ENCODE assay signal across 8 cellular contexts in the genomic region with DNA sequence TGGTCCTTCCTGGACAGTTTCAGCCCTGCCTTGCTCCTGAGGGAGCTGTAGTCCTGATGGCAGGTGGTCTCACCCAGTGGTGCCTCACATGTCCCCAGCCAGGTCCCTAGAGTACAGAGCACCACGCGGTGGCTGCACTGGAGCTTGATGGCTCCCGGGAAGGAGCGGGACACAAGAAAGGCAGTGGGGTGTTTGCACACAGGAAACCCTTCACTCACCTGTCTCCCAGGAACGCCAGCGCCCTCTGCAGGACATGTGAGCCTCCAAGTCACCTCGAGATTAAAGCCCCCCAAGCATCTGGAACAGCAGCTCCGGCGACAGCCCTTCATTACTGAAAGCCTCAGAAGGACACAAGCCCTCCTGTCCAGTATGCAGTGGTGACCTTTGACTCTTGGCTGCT. TPM values are rescaled to one million over a fixed set of nuclear protein-coding genes. Genes with fewer than 3 reads are reported as not detected.
DNase-seq lines count a peak whose midpoint lies in the region; ATAC-seq, FAIRE-seq and TF ChIP-seq lines count a peak whose summit lies in the region.

No MANE protein-coding gene starts in this region.

- in situ Hi-C loops in K562 (cut with MboI) = no loop called here

- TF ChIP-seq CTCF in heart right ventricle (IDR thresholded peaks at IDR 0.05) (peak in 5 of 9 donors; percentile 21 to 32 (median 26)), K562 (IDR thresholded peaks at IDR 0.05 in 2 of 3, conservative IDR thresholded peaks at IDR 0.05 in 1 of 3; ENCODE audit: insufficient read depth in 2 of 3, low read depth in 1 of 3, low read length in 3 of 3) (peak; percentile 72 to 87 (median 78)), prostate gland (IDR thresholded peaks at IDR 0.05) (no peak)

- POLR2A ChIA-PET in K562 (lab: Yijun Ruan, JAX) = interaction anchor here (0.6 to 1.0 kb wide), 4 partner anchors 14 to 538 kb away, joined by 3 to 4 read pairs (median 3); no protein-coding TSS in a partner anchor

- H4K20me1 ChIP-seq in K562 (replicated peaks; ENCODE audit: control insufficient read depth, insufficient read depth, low read length) = peaks cover 2% of the 10 kb centered on the region; the same call in 1 of the 2 replicates

- H3K4me2 ChIP-seq in K562 (ENCODE audit: insufficient read depth, low read length) = no peak overlapping the region

- ATAC-seq in heart right ventricle = no peak
- no peak for ATAC-seq in left cardiac atrium
- ATAC-seq in K562 = peak; percentile 74

- 14 to 17% methylated on average over 9 of the region's 9 CpGs for WGBS in heart right ventricle, 2 donors
- WGBS in K562 (ENCODE audit: insufficient coverage, low coverage, missing lambda C conversion rate) = 6% methylated on average over 9 of the region's 9 CpGs
- whole genome bisulfite sequencing in prostate gland = 22% methylated on average over 9 of the region's 9 CpGs

- BruUV-seq in K562 (replicated peaks; lab: Mats Ljungman, UMichigan) = no TSS peak

- no peak for DNase-seq in heart right ventricle
- no peak for DNase-seq in left cardiac atrium
- peak; percentile 33 for DNase-seq in NCI-H2171 treated with DMSO at 0.1 percent for 48 hours (lab: John Stamatoyannopoulos, UW)
- peak; percentile 71 to 85 (median 76) for DNase-seq in K562 (ENCODE audit: extremely low read depth in 1 of 4, low spot score in 3 of 4)
- peak in 2 of 3 donors; percentile 20 to 36 for DNase-seq in stimulated activated CD4-positive, alpha-beta T cell treated with anti-CD3 and anti-CD28 coated beads, Interleukin-12 subunit alpha, Interleukin-12 subunit beta, amount 100 ng/mL, for 48 hours (ENCODE audit: low read depth in 2 of 3, low spot score in 1 of 3)
- DNase-seq in cerebellar nuclear complex (lab: John Stamatoyannopoulos, UW) = no peak
- no peak for DNase-seq in prostate gland (ENCODE audit: low spot score)
- DNase-seq in activated T-helper 1 cell treated with anti-CD3 and anti-CD28 coated beads, Interleukin-12 subunit alpha, Interleukin-12 subunit beta, Interleukin-2, Interleukin-4 antibody, amounts not matched to agents 30 ng/mL and 10 ng/mL and 1 ng/mL, durations not matched to agents 14 hours and 24 hours and 36 hours (ENCODE audit: low spot score) = no peak

- H3K36me3 Mint-ChIP-seq in activated T-helper 1 cell treated with anti-CD3 and anti-CD28 coated beads, Interleukin-12 subunit alpha, Interleukin-12 subunit beta, Interleukin-2, Interleukin-4 antibody, amounts not matched to agents 30 ng/mL and 10 ng/mL and 1 ng/mL, durations not matched to agents 14 hours and 24 hours and 36 hours (ENCODE audit: low read depth) = no peaks in the 10 kb centered on the region

- H3K9me3 Mint-ChIP-seq in activated T-helper 1 cell treated with anti-CD3 and anti-CD28 coated beads, Interleukin-12 subunit alpha, Interleukin-12 subunit beta, Interleukin-2, Interleukin-4 antibody, amounts not matched to agents 30 ng/mL and 10 ng/mL and 1 ng/mL, durations not matched to agents 14 hours and 24 hours and 36 hours = no peaks in the 10 kb centered on the region

- H3K9me3 ChIP-seq in heart right ventricle (no peaks in the 10 kb centered on the region), K562 (replicated peaks; ENCODE audit: control insufficient read depth, insufficient read depth, low read depth, low read length) (no peaks in the 10 kb centered on the region), prostate gland (no peaks in the 10 kb centered on the region)

- H2AFZ ChIP-seq in K562 (ENCODE audit: low read depth, low read length) = no peak overlapping the region

- no peak overlapping the region for H3K4me3 Mint-ChIP-seq in activated T-helper 1 cell treated with anti-CD3 and anti-CD28 coated beads, Interleukin-12 subunit alpha, Interleukin-12 subunit beta, Interleukin-2, Interleukin-4 antibody, amounts not matched to agents 30 ng/mL and 10 ng/mL and 1 ng/mL, durations not matched to agents 14 hours and 24 hours and 36 hours

- H3K4me1 ChIP-seq in heart right ventricle (peaks cover 2 to 20% (median 7%) of the 10 kb centered on the region in 9 donors), K562 (replicated peaks in 1 of 2; ENCODE audit: control insufficient read depth in 2 of 2, insufficient read depth in 2 of 2, low read length in 2 of 2) (peaks cover 3 to 42% of the 10 kb centered on the region in 2 experiments; a peak in 4 of 5 replicates), prostate gland (replicated peaks) (no peaks in the 10 kb centered on the region)

- peak overlapping the region in 1 of 2 experiments; percentile 73; a peak in 1 of 4 replicates for H3K9ac ChIP-seq in K562 (ENCODE audit: insufficient read depth in 1 of 2, low read depth in 2 of 2, low read length in 2 of 2)

- H3K27me3 ChIP-seq in heart right ventricle (peaks cover 5 to 70% (median 46%) of the 10 kb centered on the region in 7 donors), K562 (ENCODE audit: control insufficient read depth in 2 of 2, insufficient read depth in 2 of 2, low read length in 2 of 2) (peaks cover 21 to 40% of the 10 kb centered on the region in 2 experiments), prostate gland (replicated peaks; ENCODE audit: insufficient read depth) (no peaks in the 10 kb centered on the region)

- TF ChIP-seq EP300 in K562 (IDR thresholded peaks at IDR 0.05; ENCODE audit: low read length) = no peak

- no peak overlapping the region for H3K27ac Mint-ChIP-seq in activated T-helper 1 cell treated with anti-CD3 and anti-CD28 coated beads, Interleukin-12 subunit alpha, Interleukin-12 subunit beta, Interleukin-2, Interleukin-4 antibody, amounts not matched to agents 30 ng/mL and 10 ng/mL and 1 ng/mL, durations not matched to agents 14 hours and 24 hours and 36 hours

- H3K27ac ChIP-seq in heart right ventricle (no peak overlapping the region), K562 (ENCODE audit: extremely low read depth, low read depth, low read length) (no peak overlapping the region), prostate gland (no peak overlapping the region)

- intact Hi-C loops in heart right ventricle (cut with DNase I) = loop anchor here in 1 of 10 donors (5.0 kb wide), 1 partner anchor 144 kb away; no protein-coding TSS in a partner anchor
- intact Hi-C loops in left cardiac atrium (cut with DNase I) = no loop called here
- intact Hi-C loops in K562 (cut with micrococcal nuclease) = no loop called here
- intact Hi-C loops in prostate gland (cut with DNase I) = loop anchor here (5.0 kb wide), 1 partner anchor 144 kb away; no protein-coding TSS in a partner anchor
- intact Hi-C loops in activated T-helper 1 cell treated with anti-CD3 and anti-CD28 coated beads, Interleukin-12 subunit alpha, Interleukin-12 subunit beta, Interleukin-2, Interleukin-4 antibody, amounts not matched to agents 30 ng/mL and 10 ng/mL and 1 ng/mL, durations not matched to agents 14 hours and 24 hours and 36 hours (cut with micrococcal nuclease) = no loop called here

- CTCF ChIA-PET in K562 (lab: Yijun Ruan, JAX; ENCODE audit: low intra/inter-chr PET ratio) = no interaction called here

- H3K79me2 ChIP-seq in K562 (ENCODE audit: control insufficient read depth, insufficient read depth, low read length) = no peaks in the 10 kb centered on the region

- peak in 1 of 2 experiments; percentile 60; a peak in 2 of 4 replicates for TF ChIP-seq RAD21 in K562 (CRISPR knock-in tag; conservative IDR thresholded peaks at IDR 0.05 in 1 of 2, IDR thresholded peaks at IDR 0.05 in 1 of 2)

- TF ChIP-seq POLR2A in K562 (conservative IDR thresholded peaks at IDR 0.05) (no peak), prostate gland (IDR thresholded peaks at IDR 0.05) (no peak)

- peaks cover 14% of the 10 kb centered on the region for H3K27me3 Mint-ChIP-seq in activated T-helper 1 cell treated with anti-CD3 and anti-CD28 coated beads, Interleukin-12 subunit alpha, Interleukin-12 subunit beta, Interleukin-2, Interleukin-4 antibody, amounts not matched to agents 30 ng/mL and 10 ng/mL and 1 ng/mL, durations not matched to agents 14 hours and 24 hours and 36 hours (ENCODE audit: insufficient read depth)

- H3K9me1 ChIP-seq in K562 (ENCODE audit: control insufficient read depth, insufficient read depth, low read length) = no peaks in the 10 kb centered on the region

- H3K4me1 Mint-ChIP-seq in activated T-helper 1 cell treated with anti-CD3 and anti-CD28 coated beads, Interleukin-12 subunit alpha, Interleukin-12 subunit beta, Interleukin-2, Interleukin-4 antibody, amounts not matched to agents 30 ng/mL and 10 ng/mL and 1 ng/mL, durations not matched to agents 14 hours and 24 hours and 36 hours (ENCODE audit: low read depth) = no peaks in the 10 kb centered on the region

- peak; percentile 89 for FAIRE-seq in K562 (lab: Jason Lieb, UNC)

- H3K4me3 ChIP-seq in heart right ventricle = no peak overlapping the region
- no peak overlapping the region for H3K4me3 ChIP-seq in K562
- no peak overlapping the region for H3K4me3 ChIP-seq in prostate gland

- no peaks in the 10 kb centered on the region for H3K36me3 ChIP-seq in heart right ventricle
- no peaks in the 10 kb centered on the region for H3K36me3 ChIP-seq in K562 (ENCODE audit: control insufficient read depth, insufficient read depth, low read length)
- no peaks in the 10 kb centered on the region for H3K36me3 ChIP-seq in prostate gland

RNA-seq across cellular contexts. Expression of gene TMEM250, which starts 19.9 kb away (rescaled TPM):
- 10 to 100 TPM; 12.7 to 24.3 (median 15.4) TPM for total RNA-seq in heart right ventricle
- polyA plus RNA-seq in heart right ventricle = 10 to 100 TPM in 1 of 2 donors, 1 to 10 TPM in 1; 9.7 to 26.4 TPM
- 10 to 100 TPM; 21.6 to 23.4 TPM for total RNA-seq in left cardiac atrium
- 9.3 and 37.6 TPM in 2 replicates for total RNA-seq in K562 (2011; cell fraction: chromatin; rRNA removed; ENCODE audit: low replicate concordance)
- 42.5 and 42.8 TPM in 2 replicates for total RNA-seq in K562 (2011; cell fraction: nucleolus; rRNA removed)
- 19.5 and 20.3 TPM in 2 replicates for total RNA-seq in K562 (2011; cell fraction: nucleoplasm; rRNA removed)
- 44.6 and 51.3 TPM in 2 replicates for total RNA-seq in K562 (2014; rRNA removed)
- total RNA-seq in K562 (2014; rRNA removed; fragmentation: Illumina TruSeq; extraction: Trizol) = 6.2 and 6.7 TPM in 2 replicates
- total RNA-seq in K562 (2015; rRNA removed; fragmentation: Illumina TruSeq; extraction: Trizol) = 21.6 and 23.3 TPM in 2 replicates
- 40.6 and 43.1 TPM in 2 replicates for total RNA-seq in K562 (2021)
- 11.5 and 12.2 TPM in 2 replicates for polyA plus RNA-seq in K562 (2011; rRNA removed)
- polyA plus RNA-seq in K562 (2011; cell fraction: cytosol; rRNA removed) = 15.5 and 50.0 TPM in 2 replicates
- 27.4 and 47.1 TPM in 2 replicates for polyA plus RNA-seq in K562 (2011; cell fraction: nucleus; rRNA removed)
- 27.5 and 33.5 TPM in 2 replicates for polyA plus RNA-seq in K562 (2012)
- polyA plus RNA-seq in K562 (2014; fragmentation: Illumina TruSeq; extraction: Trizol) = 9.8 and 16.8 TPM in 2 replicates
- under 1 TPM; 0.32 to 0.64 TPM for polyA plus RNA-seq in K562 (2014; fragmentation: Nextera tagmentation; extraction: Ambion mirVana)
- polyA plus RNA-seq in K562 (2014; rRNA removed) = 25.1 and 28.0 TPM in 2 replicates
- polyA minus RNA-seq in K562 (2011; rRNA and poly(A)+ RNA removed) = 4.9 and 9.2 TPM in 2 replicates
- 18.4 and 21.8 TPM in 2 replicates for polyA minus RNA-seq in K562 (2011; cell fraction: cytosol; rRNA and poly(A)+ RNA removed)
- 18.7 and 25.0 TPM in 2 replicates for polyA minus RNA-seq in K562 (2011; cell fraction: nucleus; rRNA and poly(A)+ RNA removed)
- total RNA-seq in prostate gland = 10 to 100 TPM; 44.7 to 65.1 TPM
- 50.1 and 51.5 TPM in 2 replicates for total RNA-seq in activated T-helper 1 cell treated with anti-CD3 and anti-CD28 coated beads, Interleukin-12 subunit alpha, Interleukin-12 subunit beta, Interleukin-2, Interleukin-4 antibody, amounts not matched to agents 30 ng/mL and 10 ng/mL and 1 ng/mL, durations not matched to agents 14 hours and 24 hours and 36 hours

RNA-seq across cellular contexts. Expression of gene NACC2, which starts 43.5 kb away (rescaled TPM):
- total RNA-seq in heart right ventricle = 10 to 100 TPM; 32.0 to 55.1 (median 41.1) TPM
- 10 to 100 TPM; 15.6 to 16.5 TPM for polyA plus RNA-seq in heart right ventricle
- total RNA-seq in left cardiac atrium = 10 to 100 TPM; 28.6 to 38.5 TPM
- 15.2 and 27.2 TPM in 2 replicates for total RNA-seq in K562 (2011; cell fraction: chromatin; rRNA removed; ENCODE audit: low replicate concordance)
- 17.0 and 18.7 TPM in 2 replicates for total RNA-seq in K562 (2011; cell fraction: nucleolus; rRNA removed)
- total RNA-seq in K562 (2011; cell fraction: nucleoplasm; rRNA removed) = 10.7 and 13.6 TPM in 2 replicates
- total RNA-seq in K562 (2014; rRNA removed) = 16.6 and 21.1 TPM in 2 replicates
- total RNA-seq in K562 (2014; rRNA removed; fragmentation: Illumina TruSeq; extraction: Trizol) = 4.4 and 4.8 TPM in 2 replicates
- total RNA-seq in K562 (2015; rRNA removed; fragmentation: Illumina TruSeq; extraction: Trizol) = 9.9 and 10.1 TPM in 2 replicates
- 22.2 and 25.1 TPM in 2 replicates for total RNA-seq in K562 (2021)
- 5.6 TPM in 2 replicates for polyA plus RNA-seq in K562 (2011; rRNA removed)
- 7.2 and 16.2 TPM in 2 replicates for polyA plus RNA-seq in K562 (2011; cell fraction: cytosol; rRNA removed)
- 14.6 and 26.1 TPM in 2 replicates for polyA plus RNA-seq in K562 (2011; cell fraction: nucleus; rRNA removed)
- polyA plus RNA-seq in K562 (2012) = 9.1 and 10.5 TPM in 2 replicates
- polyA plus RNA-seq in K562 (2014; fragmentation: Illumina TruSeq; extraction: Trizol) = 5.2 and 8.0 TPM in 2 replicates
- polyA plus RNA-seq in K562 (2014; fragmentation: Nextera tagmentation; extraction: Ambion mirVana) = under 1 TPM; 0.70 to 0.73 TPM
- 11.7 and 12.5 TPM in 2 replicates for polyA plus RNA-seq in K562 (2014; rRNA removed)
- 5.4 and 11.8 TPM in 2 replicates for polyA minus RNA-seq in K562 (2011; rRNA and poly(A)+ RNA removed)
- 12.6 and 13.9 TPM in 2 replicates for polyA minus RNA-seq in K562 (2011; cell fraction: cytosol; rRNA and poly(A)+ RNA removed)
- 5.9 and 6.5 TPM in 2 replicates for polyA minus RNA-seq in K562 (2011; cell fraction: nucleus; rRNA and poly(A)+ RNA removed)
- total RNA-seq in prostate gland = 10 to 100 TPM; 24.5 to 55.2 TPM
- total RNA-seq in activated T-helper 1 cell treated with anti-CD3 and anti-CD28 coated beads, Interleukin-12 subunit alpha, Interleukin-12 subunit beta, Interleukin-2, Interleukin-4 antibody, amounts not matched to agents 30 ng/mL and 10 ng/mL and 1 ng/mL, durations not matched to agents 14 hours and 24 hours and 36 hours = 3.7 and 4.0 TPM in 2 replicates

Comparison
In these comparisons a context has a peak if more than half of its experiments do, and no peak if none do; other contexts are left out.
1. DNase-seq: peak in NCI-H2171 treated with DMSO at 0.1 percent for 48 hours (single experiment), K562 (4 of 4) and stimulated activated CD4-positive, alpha-beta T cell treated with anti-CD3 and anti-CD28 coated beads, Interleukin-12 subunit alpha, Interleukin-12 subunit beta, amount 100 ng/mL, for 48 hours (2 of 3); none in heart right ventricle (0 of 2), left cardiac atrium (single experiment), cerebellar nuclear complex (0 of 2), prostate gland (single experiment) and activated T-helper 1 cell treated with anti-CD3 and anti-CD28 coated beads, Interleukin-12 subunit alpha, Interleukin-12 subunit beta, Interleukin-2, Interleukin-4 antibody, amounts not matched to agents 30 ng/mL and 10 ng/mL and 1 ng/mL, durations not matched to agents 14 hours and 24 hours and 36 hours (single experiment).
2. CTCF ChIP-seq: peak in heart right ventricle (5 of 9) and K562 (3 of 3); none in prostate gland (0 of 4).